Comparison of ENCODE assay signal across 8 cellular contexts in the genomic region with DNA sequence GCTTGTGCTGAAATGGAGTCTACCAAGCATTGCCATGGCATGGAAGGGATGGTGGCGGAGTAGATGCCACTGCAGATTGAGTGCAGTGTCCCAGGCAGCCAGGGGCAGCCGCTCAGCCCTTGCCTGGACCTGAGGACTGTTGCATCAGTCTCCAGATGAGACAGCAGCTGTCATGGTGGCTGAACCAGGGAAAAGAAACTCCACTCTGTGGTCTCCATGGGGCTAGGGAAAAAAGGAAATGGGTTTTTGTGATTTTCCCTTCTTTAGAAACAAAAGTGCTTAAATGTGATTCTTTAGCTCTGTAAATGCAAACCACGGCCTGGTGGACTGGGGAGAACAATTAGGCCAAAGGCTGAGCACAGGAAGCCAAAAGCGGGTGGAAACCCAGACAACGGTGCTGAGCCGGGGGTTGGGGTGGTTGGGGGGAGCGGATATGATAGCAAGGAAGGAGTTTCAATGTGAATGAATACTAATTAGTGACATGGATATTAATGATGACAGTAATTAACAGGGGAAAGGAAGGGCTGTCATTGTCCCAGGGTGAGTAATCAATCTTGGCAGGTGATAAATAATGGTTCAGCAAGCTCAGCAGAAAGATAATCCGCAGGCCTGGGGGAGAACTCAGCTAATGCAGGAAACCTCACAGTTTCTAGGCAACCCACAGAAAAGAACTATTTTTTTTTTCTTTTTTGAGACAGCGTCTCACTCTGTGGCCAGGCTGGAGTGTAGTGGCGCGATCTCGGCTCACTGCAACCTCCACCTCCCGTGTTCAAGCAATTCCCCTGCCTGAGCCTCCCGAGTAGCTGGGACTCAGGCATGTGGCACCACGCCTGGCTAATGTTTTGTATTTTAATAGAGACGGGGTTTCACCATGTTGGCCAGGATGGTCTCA.
DNase-seq lines count a peak whose midpoint lies in the region; ATAC-seq, FAIRE-seq and TF ChIP-seq lines count a peak whose summit lies in the region.

No MANE protein-coding gene starts in this region.

- FAIRE-seq in pancreas (lab: Jason Lieb, UNC): no peak

- H3K9me3 ChIP-seq in OCI-LY7 (ENCODE audit: low read length) (no peaks in the 10 kb centered on the region), adipocyte (ENCODE audit: control insufficient read depth, low read length) (no peaks in the 10 kb centered on the region), pancreas (no peaks in the 10 kb centered on the region), breast epithelium (no peaks in the 10 kb centered on the region)

- H3K36me3 ChIP-seq in OCI-LY7 (ENCODE audit: insufficient read depth, low read length) (no peaks in the 10 kb centered on the region), adipocyte (ENCODE audit: control insufficient read depth, insufficient read depth, low read length, severe bottlenecking) (no peaks in the 10 kb centered on the region), pancreas (no peaks in the 10 kb centered on the region), H7 (replicated peaks; ENCODE audit: control insufficient read depth, insufficient read depth, low read length) (no peaks in the 10 kb centered on the region), breast epithelium (no peaks in the 10 kb centered on the region)

- H3K4me1 ChIP-seq in OCI-LY7 (ENCODE audit: insufficient read depth, low read length, poor library complexity, severe bottlenecking) (no peaks in the 10 kb centered on the region), adipocyte (ENCODE audit: control insufficient read depth, insufficient read depth, low read length) (peaks cover 10% of the 10 kb centered on the region), pancreas (no peaks in the 10 kb centered on the region), breast epithelium (no peaks in the 10 kb centered on the region)

- no peaks in the 10 kb centered on the region for H3K79me2 ChIP-seq in OCI-LY7 (ENCODE audit: insufficient read depth, low read depth, low read length)

- intact Hi-C loops in left cardiac atrium (cut with DNase I) (no loop called here), left ventricle myocardium superior (cut with micrococcal nuclease) (no loop called here), OCI-LY7 (cut with micrococcal nuclease; ENCODE audit: unreplicated experiment) (no loop called here), pancreas (cut with DNase I) (no loop called here), breast epithelium (cut with DNase I; ENCODE audit: low total_unique reads) (no loop called here)

- TF ChIP-seq CTCF in OCI-LY7 (conservative IDR thresholded peaks at IDR 0.05; ENCODE audit: low read length) (no peak), pancreas (IDR thresholded peaks at IDR 0.05) (no peak), breast epithelium (IDR thresholded peaks at IDR 0.05) (no peak)

- TF ChIP-seq POLR2A in breast epithelium (IDR thresholded peaks at IDR 0.05): no peak

- CTCF ChIA-PET in OCI-LY7 (lab: Charles Lee; ENCODE audit: unreplicated experiment): no interaction called here

- no TSS peak for BruUV-seq in OCI-LY7 (replicated peaks; lab: Mats Ljungman, UMichigan)

- H3K9me2 ChIP-seq in OCI-LY7 (ENCODE audit: insufficient read depth, low read length): no peaks in the 10 kb centered on the region

- no peak overlapping the region for H3K9ac ChIP-seq in adipocyte (ENCODE audit: low read length)

- no peaks in the 10 kb centered on the region for H4K20me1 ChIP-seq in OCI-LY7 (ENCODE audit: insufficient read depth, low read length)

- peak overlapping the region; percentile 40; the same call in 1 of the 2 replicates for H2AFZ ChIP-seq in OCI-LY7 (ENCODE audit: low read length)

- peak; percentile 31 to 50 for ATAC-seq in left cardiac atrium
- ATAC-seq in left ventricle myocardium superior: no peak
- ATAC-seq in pancreas: peak in 3 of 4 donors; percentile 58 to 70 (median 67)

- no peak overlapping the region for H3K27ac ChIP-seq in OCI-LY7 (ENCODE audit: low read depth, low read length, poor library complexity, severe bottlenecking)
- no peak overlapping the region for H3K27ac ChIP-seq in pancreas
- H3K27ac ChIP-seq in breast epithelium: no peak overlapping the region

- 46 to 48% methylated on average over 16 of the region's 16 CpGs for WGBS in pancreas, 2 donors

- H3K27me3 ChIP-seq in adipocyte (replicated peaks; ENCODE audit: control insufficient read depth, insufficient read depth, low read length) (peaks cover 23% of the 10 kb centered on the region), pancreas (no peaks in the 10 kb centered on the region), H7 (ENCODE audit: control insufficient read depth, insufficient read depth, low read length) (no peaks in the 10 kb centered on the region), breast epithelium (no peaks in the 10 kb centered on the region)

- H3K4me2 ChIP-seq in OCI-LY7 (ENCODE audit: low read length): no peak overlapping the region

- H3K4me3 ChIP-seq in OCI-LY7 (ENCODE audit: low read depth, low read length, poor library complexity, severe bottlenecking): no peak overlapping the region
- no peak overlapping the region for H3K4me3 ChIP-seq in adipocyte (ENCODE audit: low read length)
- no peak overlapping the region for H3K4me3 ChIP-seq in pancreas
- H3K4me3 ChIP-seq in H7 (ENCODE audit: insufficient read depth, low read depth, low read length): no peak overlapping the region
- H3K4me3 ChIP-seq in breast epithelium: no peak overlapping the region

- POLR2A ChIA-PET in OCI-LY7 (lab: Charles Lee): no interaction called here

- DNase-seq in left cardiac atrium (no peak), left ventricle myocardium superior (no peak), OCI-LY7 (ENCODE audit: low spot score) (no peak), adipocyte (ENCODE audit: low read depth) (peak; percentile 9), pancreas (peak in 1 of 6 donors; percentile 20), NCI-H526 (lab: John Stamatoyannopoulos, UW) (no peak), H7 (no peak), breast epithelium (ENCODE audit: low spot score in 2 of 2) (no peak)
